Comparison of ENCODE assay signal across 21 cellular contexts in genomic region chr18:51048190-51048589, GRCh38. TPM values are rescaled to one million over a fixed set of nuclear protein-coding genes. Genes with fewer than 3 reads are reported as not detected.
A peak's percentile ranks its signal among the peaks of the same experiment; 100 is the strongest.
DNase-seq lines count a peak whose midpoint lies in the region; ATAC-seq, FAIRE-seq and TF ChIP-seq lines count a peak whose summit lies in the region.
"Had no signal": no experiment of that assay in that cellular context is flagged by ENCODE, and none has a peak within 500 bp of the region (broad histone marks: within the 10 kb centered on the region; RNA-seq: fewer than 3 reads in every experiment).

No MANE protein-coding gene starts in this region.

- no peak overlapping the region for H2AK5ac ChIP-seq in H9 (ENCODE audit: insufficient read length, low read length)

- H3K27me3 ChIP-seq in H9 (ENCODE audit: insufficient read depth, low read length) = no peaks in the 10 kb centered on the region
- H3K27me3 ChIP-seq: BLaER1 had no signal

- H3K4me2 ChIP-seq in H9 (ENCODE audit: insufficient read depth, insufficient read length, low read length) = no peak overlapping the region
- H3K4me2 ChIP-seq: A549, BLaER1 had no signal

- H3K79me1 ChIP-seq in H9 (ENCODE audit: insufficient read depth, low read depth, low read length, poor library complexity, severe bottlenecking) = peaks cover 5% of the 10 kb centered on the region

- H3K4ac ChIP-seq in H9 (ENCODE audit: low read depth, low read length) = no peak overlapping the region

- CTCF ChIA-PET in activated CD4-positive, alpha-beta memory T cell treated with anti-CD3 and anti-CD28 coated beads for 36 hours (lab: Charles Lee) = interaction anchor here (1.0 to 1.2 kb wide), 2 partner anchors 9 to 138 kb away, joined by 3 to 8 read pairs; no protein-coding TSS in a partner anchor
- CTCF ChIA-PET in activated CD4-positive, alpha-beta memory T cell treated with anti-CD3 and anti-CD28 coated beads, Interleukin-2, amount 10 ng/mL, durations not matched to agents 7 days and 5 days (lab: Charles Lee) = interaction anchor here (1.1 kb wide), 1 partner anchor 227 kb away, joined by 3 read pairs; no protein-coding TSS in a partner anchor

- FAIRE-seq in islet of Langerhans (lab: Jason Lieb, UNC) = peak; percentile 36
- FAIRE-seq: A549, H54 had no signal

- no peak overlapping the region for H2AFZ ChIP-seq in H9 (ENCODE audit: low read length)

- no CpG with 5 or more reads among the region's 1 CpG for WGBS in H9 (ENCODE audit: extremely low coverage, insufficient read length, low lambda C conversion rate)

- peaks cover 47% of the 10 kb centered on the region for H3K4me1 Mint-ChIP-seq in activated CD4-positive, alpha-beta memory T cell treated with anti-CD3 and anti-CD28 coated beads for 36 hours (ENCODE audit: low read depth)
- H3K4me1 Mint-ChIP-seq in activated CD4-positive, alpha-beta memory T cell treated with anti-CD3 and anti-CD28 coated beads, Interleukin-2, amount 10 ng/mL, durations not matched to agents 7 days and 5 days = peaks cover 26% of the 10 kb centered on the region
- peaks cover 50 to 60% of the 10 kb centered on the region in 2 experiments for H3K4me1 Mint-ChIP-seq in H9
- peaks cover 27% of the 10 kb centered on the region for H3K4me1 Mint-ChIP-seq in T-helper 17 cell

- no peak overlapping the region for H3K4me3 Mint-ChIP-seq in activated CD4-positive, alpha-beta memory T cell treated with anti-CD3 and anti-CD28 coated beads for 36 hours
- no peak overlapping the region for H3K4me3 Mint-ChIP-seq in activated CD4-positive, alpha-beta memory T cell treated with anti-CD3 and anti-CD28 coated beads, Interleukin-2, amount 10 ng/mL, durations not matched to agents 7 days and 5 days
- H3K4me3 Mint-ChIP-seq in H9 (no peak overlapping the region), T-helper 17 cell (no peak overlapping the region)
- H3K4me3 Mint-ChIP-seq: CD14-positive monocyte; CD8-positive, alpha-beta T cell; HFFc6; IgD-negative memory B cell had no signal

- no peaks in the 10 kb centered on the region; the same call in 1 of the 2 replicates for H3K4me1 ChIP-seq in H9 (ENCODE audit: insufficient read depth, low read length)

- peaks cover 13% of the 10 kb centered on the region; the same call in 1 of the 2 replicates for H3K79me2 ChIP-seq in H9 (ENCODE audit: insufficient read depth, low read length)

- no peak overlapping the region for H4K5ac ChIP-seq in H9 (ENCODE audit: insufficient read length, low read depth, low read length)

- no peak overlapping the region for H3K27ac ChIP-seq in H9 (ENCODE audit: insufficient read length, low read depth, low read length)
- H3K27ac ChIP-seq: 22Rv1, A549, BLaER1 had no signal

- DNase-seq in activated CD4-positive, alpha-beta memory T cell treated with anti-CD3 and anti-CD28 coated beads for 36 hours = no peak
- no peak for DNase-seq in activated CD4-positive, alpha-beta memory T cell treated with anti-CD3 and anti-CD28 coated beads, Interleukin-2, amount 10 ng/mL, durations not matched to agents 7 days and 5 days
- DNase-seq in H9 (no peak), T-helper 17 cell (no peak), NCI-H526 (lab: John Stamatoyannopoulos, UW) (no peak)
- DNase-seq: AML-193; Calu3; CD8-positive, alpha-beta T cell; DMS79 treated with DMSO at 0.1 percent for 48 hours; GF-D8; HFFc6; KBM-7 had no signal

- H4K20me1 ChIP-seq in H9 (ENCODE audit: control insufficient read depth, insufficient read depth, insufficient read length) = no peaks in the 10 kb centered on the region

- no peak overlapping the region for H2BK12ac ChIP-seq in H9 (ENCODE audit: insufficient read length, low read depth, low read length)

- peak overlapping the region; percentile 24 for H3K27ac Mint-ChIP-seq in activated CD4-positive, alpha-beta memory T cell treated with anti-CD3 and anti-CD28 coated beads for 36 hours
- no peak overlapping the region for H3K27ac Mint-ChIP-seq in activated CD4-positive, alpha-beta memory T cell treated with anti-CD3 and anti-CD28 coated beads, Interleukin-2, amount 10 ng/mL, durations not matched to agents 7 days and 5 days
- H3K27ac Mint-ChIP-seq in H9 = peak overlapping the region; percentile 45 to 98 (median 83); a peak in 4 of 7 replicates
- peak overlapping the region; percentile 49 for H3K27ac Mint-ChIP-seq in T-helper 17 cell
- H3K27ac Mint-ChIP-seq: CD8-positive, alpha-beta T cell; HFFc6 had no signal

- no peaks in the 10 kb centered on the region for H3K23me2 ChIP-seq in H9 (ENCODE audit: insufficient read length, low read depth, low read length, poor library complexity, severe bottlenecking)

- no peak overlapping the region for H3K56ac ChIP-seq in H9 (ENCODE audit: insufficient read length, low read depth, low read length)

- H2BK20ac ChIP-seq in H9 (ENCODE audit: low read depth, low read length, poor library complexity, severe bottlenecking) = no peak overlapping the region

- H3K9ac ChIP-seq in H9 (ENCODE audit: extremely low read depth, insufficient read length, low read length) = no peak overlapping the region
- H3K9ac ChIP-seq: BLaER1 had no signal

- no peak overlapping the region for H4K91ac ChIP-seq in H9 (ENCODE audit: insufficient read length, low read depth, low read length)

- H2BK15ac ChIP-seq in H9 (ENCODE audit: low read depth, low read length) = no peak overlapping the region

- ATAC-seq in T-helper 17 cell (no peak), GM18909 (IDR thresholded peaks at IDR 0.05; ENCODE audit: poor library complexity, unreplicated experiment) (no peak)
- ATAC-seq: A549; CD8-positive, alpha-beta T cell; HCT116 had no signal

- no peak overlapping the region for H3K23ac ChIP-seq in H9 (ENCODE audit: insufficient read length, low read depth, low read length)

- H3K14ac ChIP-seq in H9 (ENCODE audit: insufficient read depth, low read length) = no peak overlapping the region

- H3K9me3 Mint-ChIP-seq in activated CD4-positive, alpha-beta memory T cell treated with anti-CD3 and anti-CD28 coated beads for 36 hours = no peaks in the 10 kb centered on the region
- H3K9me3 Mint-ChIP-seq in activated CD4-positive, alpha-beta memory T cell treated with anti-CD3 and anti-CD28 coated beads, Interleukin-2, amount 10 ng/mL, durations not matched to agents 7 days and 5 days = no peaks in the 10 kb centered on the region
- H3K9me3 Mint-ChIP-seq in H9 = no peaks in the 10 kb centered on the region
- H3K9me3 Mint-ChIP-seq: CD14-positive monocyte; CD8-positive, alpha-beta T cell; HFFc6; IgD-negative memory B cell had no signal

- no peak overlapping the region for H2BK120ac ChIP-seq in H9 (ENCODE audit: low read depth, low read length, poor library complexity, severe bottlenecking)

- POLR2A ChIA-PET in activated CD4-positive, alpha-beta memory T cell treated with anti-CD3 and anti-CD28 coated beads for 36 hours (lab: Charles Lee) = no interaction called here
- POLR2A ChIA-PET in activated CD4-positive, alpha-beta memory T cell treated with anti-CD3 and anti-CD28 coated beads, Interleukin-2, amount 10 ng/mL, durations not matched to agents 7 days and 5 days (lab: Charles Lee) = no interaction called here

- no peak overlapping the region for H3K18ac ChIP-seq in H9 (ENCODE audit: insufficient read length, low read depth, low read length)

- H3K9me3 ChIP-seq in H9 (ENCODE audit: control insufficient read depth, low read depth, low read length) = no peaks in the 10 kb centered on the region
- H3K9me3 ChIP-seq in T-helper 17 cell (ENCODE audit: control insufficient read depth, low read length, poor library complexity, severe bottlenecking) = no peaks in the 10 kb centered on the region
- H3K9me3 ChIP-seq: A549, BLaER1 had no signal

- no peak overlapping the region for H4K8ac ChIP-seq in H9 (replicated peaks; ENCODE audit: insufficient read length, low read depth, low read length)

- no peak overlapping the region for H2BK5ac ChIP-seq in H9 (ENCODE audit: insufficient read length, low read length)

- H3K36me3 Mint-ChIP-seq in activated CD4-positive, alpha-beta memory T cell treated with anti-CD3 and anti-CD28 coated beads for 36 hours = peaks cover 13% of the 10 kb centered on the region
- peaks cover 30% of the 10 kb centered on the region for H3K36me3 Mint-ChIP-seq in activated CD4-positive, alpha-beta memory T cell treated with anti-CD3 and anti-CD28 coated beads, Interleukin-2, amount 10 ng/mL, durations not matched to agents 7 days and 5 days (ENCODE audit: low read depth)
- peaks cover 5 to 41% (median 39%) of the 10 kb centered on the region in 3 experiments; a peak in 6 of 7 replicates for H3K36me3 Mint-ChIP-seq in H9 (ENCODE audit: insufficient read depth in 1 of 3, low read depth in 3 of 3)
- H3K36me3 Mint-ChIP-seq in T-helper 17 cell (ENCODE audit: low read depth) = no peaks in the 10 kb centered on the region

- no peak overlapping the region for H3T11ph ChIP-seq in H9 (ENCODE audit: low read length)

- no peak for TF ChIP-seq CTCF in H9 (conservative IDR thresholded peaks at IDR 0.05)

- no peaks in the 10 kb centered on the region for H3K27me3 Mint-ChIP-seq in activated CD4-positive, alpha-beta memory T cell treated with anti-CD3 and anti-CD28 coated beads for 36 hours
- no peaks in the 10 kb centered on the region for H3K27me3 Mint-ChIP-seq in activated CD4-positive, alpha-beta memory T cell treated with anti-CD3 and anti-CD28 coated beads, Interleukin-2, amount 10 ng/mL, durations not matched to agents 7 days and 5 days
- H3K27me3 Mint-ChIP-seq in H9 (ENCODE audit: low read depth) (no peaks in the 10 kb centered on the region), T-helper 17 cell (no peaks in the 10 kb centered on the region)
- H3K27me3 Mint-ChIP-seq: IgD-negative memory B cell had no signal

- intact Hi-C loops in activated CD4-positive, alpha-beta memory T cell treated with anti-CD3 and anti-CD28 coated beads for 36 hours (cut with micrococcal nuclease) = no loop called here

RNA-seq across cellular contexts. Expression of gene SMAD4, which starts 18.2 kb away (rescaled TPM):
- total RNA-seq in activated CD4-positive, alpha-beta memory T cell treated with anti-CD3 and anti-CD28 coated beads for 36 hours = 10 to 100 TPM; 72.5 to 72.7 TPM
- total RNA-seq in activated CD4-positive, alpha-beta memory T cell treated with anti-CD3 and anti-CD28 coated beads, Interleukin-2, amount 10 ng/mL, durations not matched to agents 7 days and 5 days = 10 to 100 TPM; 80.3 to 83.8 TPM
- total RNA-seq in H9 (2021) = 172 and 179 TPM in 2 replicates
- total RNA-seq in T-helper 17 cell = 10 to 100 TPM; 66.7 to 78.6 TPM
